ENCODE assay signal across 13 cellular contexts in genomic region chr4:7295201-7295916, GRCh38.
A peak's percentile ranks its signal among the peaks of the same experiment; 100 is the strongest.
DNase-seq lines count a peak whose midpoint lies in the region; ATAC-seq and TF ChIP-seq lines count a peak whose summit lies in the region.
"Had no signal": no experiment of that assay in that cellular context is flagged by ENCODE, and none has a peak within 500 bp of the region (broad histone marks: within the 10 kb centered on the region; RNA-seq: fewer than 3 reads in every experiment).

No MANE protein-coding gene starts in this region.

- H3K27me3 ChIP-seq in WERI-Rb-1 (ENCODE audit: insufficient read depth, low read depth, severe bottlenecking): no peaks in the 10 kb centered on the region

- H3K9me3 Mint-ChIP-seq in stimulated activated effector memory CD8-positive, alpha-beta T cell treated with anti-CD3 and anti-CD28 coated beads, Interleukin-12 subunit alpha, Interleukin-12 subunit beta, amount 100 ng/mL, for 72 hours: no peaks in the 10 kb centered on the region
- H3K9me3 Mint-ChIP-seq: activated T-helper 1 cell treated with anti-CD3 and anti-CD28 coated beads, Interleukin-12 subunit alpha, Interleukin-12 subunit beta, Interleukin-2, Interleukin-4 antibody, amounts not matched to agents 30 ng/mL and 10 ng/mL and 1 ng/mL, durations not matched to agents 14 hours and 24 hours and 36 hours had no signal

- peak overlapping the region; percentile 68; the same call in 1 of the 2 replicates for H3K27ac ChIP-seq in WERI-Rb-1

- H3K4me3 ChIP-seq in WERI-Rb-1 (ENCODE audit: low read depth, low read length): no peak overlapping the region

- ATAC-seq in HG03469 (IDR thresholded peaks at IDR 0.05; ENCODE audit: unreplicated experiment) (no peak), HG03097 (IDR thresholded peaks at IDR 0.05; ENCODE audit: low FRiP score, unreplicated experiment) (no peak)
- ATAC-seq in stimulated activated effector memory CD8-positive, alpha-beta T cell treated with anti-CD3 and anti-CD28 coated beads, Interleukin-12 subunit alpha, Interleukin-12 subunit beta, amount 100 ng/mL, for 72 hours: no peak

- H3K9me3 ChIP-seq in WERI-Rb-1 (ENCODE audit: severe bottlenecking): no peaks in the 10 kb centered on the region

- H3K27ac Mint-ChIP-seq in stimulated activated effector memory CD8-positive, alpha-beta T cell treated with anti-CD3 and anti-CD28 coated beads, Interleukin-12 subunit alpha, Interleukin-12 subunit beta, amount 100 ng/mL, for 72 hours: no peak overlapping the region
- H3K27ac Mint-ChIP-seq: activated T-helper 1 cell treated with anti-CD3 and anti-CD28 coated beads, Interleukin-12 subunit alpha, Interleukin-12 subunit beta, Interleukin-2, Interleukin-4 antibody, amounts not matched to agents 30 ng/mL and 10 ng/mL and 1 ng/mL, durations not matched to agents 14 hours and 24 hours and 36 hours; progenitor cell of endocrine pancreas had no signal

- no peak for TF ChIP-seq CTCF in WERI-Rb-1 (IDR thresholded peaks at IDR 0.05; ENCODE audit: low read depth, low read length)

- H3K36me3 ChIP-seq in WERI-Rb-1: peaks cover 13% of the 10 kb centered on the region

- H3K4me1 Mint-ChIP-seq in stimulated activated effector memory CD8-positive, alpha-beta T cell treated with anti-CD3 and anti-CD28 coated beads, Interleukin-12 subunit alpha, Interleukin-12 subunit beta, amount 100 ng/mL, for 72 hours: peaks cover 9% of the 10 kb centered on the region

- intact Hi-C loops in head of caudate nucleus (cut with DNase I): loop anchor here (2.0 kb wide), 1 partner anchor 103 kb away; the partner anchor contains the start of gene SORCS2

- H3K4me3 Mint-ChIP-seq in stimulated activated effector memory CD8-positive, alpha-beta T cell treated with anti-CD3 and anti-CD28 coated beads, Interleukin-12 subunit alpha, Interleukin-12 subunit beta, amount 100 ng/mL, for 72 hours: no peak overlapping the region
- H3K4me3 Mint-ChIP-seq: activated T-helper 1 cell treated with anti-CD3 and anti-CD28 coated beads, Interleukin-12 subunit alpha, Interleukin-12 subunit beta, Interleukin-2, Interleukin-4 antibody, amounts not matched to agents 30 ng/mL and 10 ng/mL and 1 ng/mL, durations not matched to agents 14 hours and 24 hours and 36 hours had no signal

- DNase-seq in C1 segment of cervical spinal cord (lab: John Stamatoyannopoulos, UW): peak in 13 of 14 donors; percentile 45 to 87 (median 73)
- no peak for DNase-seq in WERI-Rb-1
- peak; percentile 82 to 98 (median 92) for DNase-seq in head of caudate nucleus
- DNase-seq in nucleus accumbens (lab: John Stamatoyannopoulos, UW): peak; percentile 29 to 95 (median 86)
- DNase-seq in NCI-H446 treated with DMSO at 0.1 percent for 48 hours (lab: John Stamatoyannopoulos, UW): no peak
- DNase-seq in stimulated activated effector memory CD8-positive, alpha-beta T cell treated with anti-CD3 and anti-CD28 coated beads, Interleukin-12 subunit alpha, Interleukin-12 subunit beta, amount 100 ng/mL, for 72 hours (ENCODE audit: low spot score in 2 of 2): no peak
- DNase-seq: cortex of kidney, KG1, NCI-H226 had no signal

- H3K36me3 Mint-ChIP-seq in stimulated activated effector memory CD8-positive, alpha-beta T cell treated with anti-CD3 and anti-CD28 coated beads, Interleukin-12 subunit alpha, Interleukin-12 subunit beta, amount 100 ng/mL, for 72 hours: no peaks in the 10 kb centered on the region

Comparison
In these comparisons a context has a peak if more than half of its experiments do, and no peak if none do; other contexts are left out.
1. DNase-seq: peak in C1 segment of cervical spinal cord (13 of 14), head of caudate nucleus (42 of 42) and nucleus accumbens (56 of 56); none in WERI-Rb-1 (single experiment), NCI-H446 treated with DMSO at 0.1 percent for 48 hours (single experiment) and stimulated activated effector memory CD8-positive, alpha-beta T cell treated with anti-CD3 and anti-CD28 coated beads, Interleukin-12 subunit alpha, Interleukin-12 subunit beta, amount 100 ng/mL, for 72 hours (0 of 2).